1 cellular context compared by ENCODE assay signal in genomic region chr12:108886873-108887629, GRCh38.
TF ChIP-seq lines count a peak whose summit lies in the region.

No MANE protein-coding gene starts in this region.

TF ChIP-seq in liver, 16 proteins besides CTCF, POLR2A, EP300 and RAD21 (continued from another document):
- peak; percentile 98 to 99 for TF ChIP-seq RXRA (IDR thresholded peaks at IDR 0.05)
- no peak for TF ChIP-seq ATF3 (IDR thresholded peaks at IDR 0.05)
- peak; percentile 55 for TF ChIP-seq ZBTB33 (IDR thresholded peaks at IDR 0.05)
- peak in 1 of 2 donors; percentile 26 for TF ChIP-seq EGR1 (IDR thresholded peaks at IDR 0.05; ENCODE audit: low read depth in 2 of 2)
- TF ChIP-seq YY1 (IDR thresholded peaks at IDR 0.05) = peak; percentile 91
- no peak for TF ChIP-seq TAF1 (conservative IDR thresholded peaks at IDR 0.05)
- peak; percentile 60 for TF ChIP-seq REST (IDR thresholded peaks at IDR 0.05)
- peak; percentile 52 for TF ChIP-seq NR2F2 (IDR thresholded peaks at IDR 0.05)
- TF ChIP-seq HNF4A (conservative IDR thresholded peaks at IDR 0.05) = peak; percentile 87 to 94
- TF ChIP-seq HNF4G (IDR thresholded peaks at IDR 0.05) = peak; percentile 72
- peak; percentile 89 for TF ChIP-seq SP1 (IDR thresholded peaks at IDR 0.05)
- TF ChIP-seq GABPA (IDR thresholded peaks at IDR 0.05 in 1 of 2, conservative IDR thresholded peaks at IDR 0.05 in 1 of 2) = no peak
- no peak for TF ChIP-seq FOXA2 (IDR thresholded peaks at IDR 0.05)
TF ChIP-seq in liver: peak in this region for 12.
